Comparison of ENCODE assay signal across 11 cellular contexts in genomic region chr18:51082571-51083264, GRCh38. TPM values are rescaled to one million over a fixed set of nuclear protein-coding genes. Genes with fewer than 3 reads are reported as not detected.
DNase-seq lines count a peak whose midpoint lies in the region; ATAC-seq and TF ChIP-seq lines count a peak whose summit lies in the region.
"Had no signal": no experiment of that assay in that cellular context is flagged by ENCODE, and none has a peak within 500 bp of the region (broad histone marks: within the 10 kb centered on the region; RNA-seq: fewer than 3 reads in every experiment).

No MANE protein-coding gene starts in this region.

- H3K4me1 ChIP-seq in endodermal cell (ENCODE audit: control insufficient read depth, insufficient read depth, low read length) (no peaks in the 10 kb centered on the region), neural progenitor cell (no peaks in the 10 kb centered on the region), esophagus squamous epithelium (no peaks in the 10 kb centered on the region)

- in situ Hi-C loops in Caki2 (cut with HindIII; ENCODE audit: low pct_unique_long_range_greater_than_20kb, low sequenced_read_pairs) = no loop called here

- H3K9me3 Mint-ChIP-seq in endodermal cell (peaks cover 13% of the 10 kb centered on the region), neural progenitor cell (peaks cover 11% of the 10 kb centered on the region)

- no peak for TF ChIP-seq CTCF in endodermal cell (conservative IDR thresholded peaks at IDR 0.05)
- TF ChIP-seq CTCF in neural progenitor cell (IDR thresholded peaks at IDR 0.05) = no peak
- no peak for TF ChIP-seq CTCF in esophagus squamous epithelium (IDR thresholded peaks at IDR 0.05)

- H3F3A ChIP-seq in neural progenitor cell (ENCODE audit: low read depth) = no peaks in the 10 kb centered on the region

- H3K27me3 Mint-ChIP-seq in endodermal cell (ENCODE audit: insufficient read depth) = no peaks in the 10 kb centered on the region
- H3K27me3 Mint-ChIP-seq in neural progenitor cell (ENCODE audit: insufficient read depth, low read depth) = no peaks in the 10 kb centered on the region

- peaks cover 96% of the 10 kb centered on the region for H3K36me3 ChIP-seq in endodermal cell (ENCODE audit: control insufficient read depth, insufficient read depth, low read length)
- H3K36me3 ChIP-seq in neural progenitor cell = peaks cover 32% of the 10 kb centered on the region
- H3K36me3 ChIP-seq in esophagus squamous epithelium = peaks cover 0 to 91% (median 3%) of the 10 kb centered on the region in 3 donors

- H3K4me1 Mint-ChIP-seq in endodermal cell = no peaks in the 10 kb centered on the region
- no peaks in the 10 kb centered on the region for H3K4me1 Mint-ChIP-seq in neural progenitor cell

- H3K4me3 ChIP-seq in endodermal cell (ENCODE audit: low read length) (no peak overlapping the region), neural progenitor cell (no peak overlapping the region), esophagus squamous epithelium (no peak overlapping the region)
- H3K4me3 ChIP-seq: pancreas, thoracic aorta had no signal

- ATAC-seq in GM19463 (IDR thresholded peaks at IDR 0.05; ENCODE audit: unreplicated experiment) = peak; percentile 74
- ATAC-seq in HG03439 (IDR thresholded peaks at IDR 0.05; ENCODE audit: unreplicated experiment) = peak; percentile 52
- no peak for ATAC-seq in HG02763 (IDR thresholded peaks at IDR 0.05; ENCODE audit: unreplicated experiment)

- H3K27ac ChIP-seq in endodermal cell (ENCODE audit: low read depth, low read length) (no peak overlapping the region), neural progenitor cell (no peak overlapping the region), esophagus squamous epithelium (no peak overlapping the region)
- H3K27ac ChIP-seq: thoracic aorta had no signal

- WGBS in endodermal cell (ENCODE audit: insufficient coverage in 1 of 2, insufficient read length in 1 of 2), 2 experiments = 97% methylated on average over 2 of the region's 2 CpGs; no CpG with 5 or more reads in 1 of the 2 experiments
- WGBS in esophagus squamous epithelium, 2 donors = 35 to 58% methylated on average over 2 of the region's 2 CpGs

- H3K9me3 ChIP-seq in endodermal cell (ENCODE audit: control insufficient read depth, low read length) (peaks cover 25% of the 10 kb centered on the region), neural progenitor cell (ENCODE audit: low read depth) (no peaks in the 10 kb centered on the region), esophagus squamous epithelium (no peaks in the 10 kb centered on the region)
- H3K9me3 ChIP-seq: thoracic aorta had no signal

- H3K9ac ChIP-seq in endodermal cell (ENCODE audit: extremely low read depth, low read length, poor library complexity, severe bottlenecking) (no peak overlapping the region), neural progenitor cell (no peak overlapping the region)

- intact Hi-C loops in esophagus squamous epithelium (cut with DNase I) = no loop called here

- H2AFZ ChIP-seq in neural progenitor cell (replicated peaks) = no peak overlapping the region

- H3K27me3 ChIP-seq in endodermal cell (ENCODE audit: control insufficient read depth, insufficient read depth, low read length, poor library complexity, severe bottlenecking) (no peaks in the 10 kb centered on the region), neural progenitor cell (no peaks in the 10 kb centered on the region), esophagus squamous epithelium (no peaks in the 10 kb centered on the region)
- H3K27me3 ChIP-seq: pancreas had no signal

- H4K20me1 ChIP-seq in neural progenitor cell (ENCODE audit: low read depth) = no peaks in the 10 kb centered on the region

- H3K27ac Mint-ChIP-seq in endodermal cell (peak overlapping the region; percentile 9), neural progenitor cell (no peak overlapping the region)

- no peaks in the 10 kb centered on the region for H3K79me2 ChIP-seq in neural progenitor cell (ENCODE audit: low read depth)

- DNase-seq in Caki2 (ENCODE audit: low read depth) (peak; percentile 38), endodermal cell (no peak), neural progenitor cell (ENCODE audit: low spot score) (no peak), NCI-H2029 treated with DMSO at 0.1 percent for 48 hours (lab: John Stamatoyannopoulos, UW) (no peak), esophagus squamous epithelium (lab: John Stamatoyannopoulos, UW) (no peak)
- DNase-seq: effector memory CD4-positive, alpha-beta T cell; pancreas had no signal

- H3K36me3 Mint-ChIP-seq in endodermal cell (ENCODE audit: low read depth) (peaks cover 87% of the 10 kb centered on the region), neural progenitor cell (peaks cover 65% of the 10 kb centered on the region)

- H3K4me2 ChIP-seq in neural progenitor cell = no peak overlapping the region

- H3K4me3 Mint-ChIP-seq in endodermal cell (no peak overlapping the region), neural progenitor cell (no peak overlapping the region)

- TF ChIP-seq POLR2A in esophagus squamous epithelium (IDR thresholded peaks at IDR 0.05) = no peak

RNA-seq across cellular contexts. Expression of gene SMAD4, which starts 52.7 kb away (rescaled TPM):
- 39.4 and 48.9 TPM in 2 replicates for total RNA-seq in Caki2 (2014; rRNA removed; shearing (Covaris generic); ENCODE audit: low replicate concordance)
- total RNA-seq in endodermal cell (100 to 1,000 TPM; 132 to 133 TPM), neural progenitor cell (ENCODE audit: low replicate concordance) (168 and 310 TPM in 2 replicates), esophagus squamous epithelium (10 to 100 TPM; 32.9 to 84.5 (median 49.3) TPM)
- polyA plus RNA-seq in endodermal cell (2013, experiment 1 of 2) = 136 TPM
- polyA plus RNA-seq in endodermal cell (2013, experiment 2 of 2) = 130 TPM
